16 cellular contexts compared by ENCODE assay signal in the genomic region with DNA sequence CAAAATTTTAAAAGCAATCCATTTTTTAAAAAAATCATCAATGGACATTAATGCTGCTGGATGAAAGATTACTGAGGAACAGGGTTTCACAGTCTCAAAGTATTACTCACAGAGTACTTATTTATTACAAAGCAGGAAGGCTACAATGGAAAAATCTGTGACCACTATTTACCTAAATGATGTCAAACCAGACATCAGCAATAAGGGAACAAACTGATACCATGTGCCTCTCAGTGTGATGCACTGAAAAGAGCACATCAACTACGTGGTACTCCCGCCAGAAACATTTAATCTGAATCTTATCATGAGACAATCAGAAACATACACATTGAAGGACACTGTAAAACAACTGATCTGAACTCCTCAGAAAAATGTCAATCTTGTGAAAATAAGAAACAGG.
A peak's percentile ranks its signal among the peaks of the same experiment; 100 is the strongest.
DNase-seq lines count a peak whose midpoint lies in the region; ATAC-seq, FAIRE-seq and TF ChIP-seq lines count a peak whose summit lies in the region.
"Had no signal": no experiment of that assay in that cellular context is flagged by ENCODE, and none has a peak within 500 bp of the region (broad histone marks: within the 10 kb centered on the region; RNA-seq: fewer than 3 reads in every experiment).

No MANE protein-coding gene starts in this region.

- SMC1A ChIA-PET in GM12878 (lab: Charles Lee; ENCODE audit: uncharacterized antibody, unreplicated experiment): interaction anchor here (0.6 to 1.0 kb wide), 2 partner anchors 43 to 146 kb away, joined by 3 to 4 read pairs; no protein-coding TSS in a partner anchor

- WGBS in GM12878 (ENCODE audit: insufficient coverage, insufficient replicate concordance, low lambda C conversion rate, missing lambda C conversion rate): 95% methylated on average over 2 of the region's 2 CpGs

- H3K4me3 ChIP-seq in GM12878: no peak overlapping the region
- H3K4me3 ChIP-seq in subcutaneous abdominal adipose tissue (ENCODE audit: low read depth in 1 of 5, low read length in 5 of 5): no peak overlapping the region
- H3K4me3 ChIP-seq: K562, skin epidermis, upper lobe of left lung had no signal

- H3K4me1 Mint-ChIP-seq in activated CD4-positive, alpha-beta T cell treated with anti-CD3 and anti-CD28 coated beads for 36 hours: peaks cover 23% of the 10 kb centered on the region

- no peak for TF ChIP-seq POLR2A in GM12878 (IDR thresholded peaks at IDR 0.05; ENCODE audit: low read depth, low read length)

- no peak for TF ChIP-seq RAD21 in GM12878 (IDR thresholded peaks at IDR 0.05; ENCODE audit: insufficient read depth, low read depth, low read length)

- no peak for DNase-seq in activated CD4-positive, alpha-beta T cell treated with anti-CD3 and anti-CD28 coated beads for 36 hours
- DNase-seq in activated CD4-positive, alpha-beta T cell treated with anti-CD3 and anti-CD28 coated beads, Interleukin-2, amount 50 U/mL, for 1 hour: no peak
- DNase-seq in GM12878 (ENCODE audit: low read depth, low spot score) (no peak), islet precursor cell (peak; percentile 9), GM19239 (ENCODE audit: insufficient read length, low spot score) (no peak), 8988T (no peak)
- DNase-seq: left ventricle myocardium superior, NCI-H146, NCI-H524 treated with DMSO at 0.1 percent for 48 hours, SHP77 treated with DMSO at 0.1 percent for 48 hours, upper lobe of left lung had no signal

- no peaks in the 10 kb centered on the region for H3K27me3 Mint-ChIP-seq in activated CD4-positive, alpha-beta T cell treated with anti-CD3 and anti-CD28 coated beads for 36 hours

- intact Hi-C loops in activated CD4-positive, alpha-beta T cell treated with anti-CD3 and anti-CD28 coated beads for 36 hours (cut with DNase I, micrococcal nuclease): no loop called here
- intact Hi-C loops in GM12878 (cut with micrococcal nuclease; ENCODE audit: unreplicated experiment): no loop called here

- POLR2A ChIA-PET in activated CD4-positive, alpha-beta T cell treated with anti-CD3 and anti-CD28 coated beads for 36 hours (lab: Charles Lee): no interaction called here
- POLR2A ChIA-PET in GM12878 (lab: Charles Lee): interaction anchor here (1.5 kb wide), 2 partner anchors 9 to 203 kb away, joined by 3 to 4 read pairs; no protein-coding TSS in a partner anchor

- no peak overlapping the region for H2AFZ ChIP-seq in GM12878 (ENCODE audit: control insufficient read depth, low read depth, low read length)

- no peak overlapping the region for H3K4me2 ChIP-seq in GM12878 (ENCODE audit: control insufficient read depth, insufficient read depth)

- no peaks in the 10 kb centered on the region for H3K9me3 Mint-ChIP-seq in activated CD4-positive, alpha-beta T cell treated with anti-CD3 and anti-CD28 coated beads for 36 hours (ENCODE audit: low read depth)

- no peak overlapping the region for H3K27ac Mint-ChIP-seq in activated CD4-positive, alpha-beta T cell treated with anti-CD3 and anti-CD28 coated beads for 36 hours

- no peak for TF ChIP-seq CTCF in GM12878 (IDR thresholded peaks at IDR 0.05 in 2 of 3, conservative IDR thresholded peaks at IDR 0.05 in 1 of 3; ENCODE audit: control insufficient read depth in 2 of 3, extremely low read depth in 1 of 3, insufficient read depth in 1 of 3, low read depth in 3 of 3, low read length in 3 of 3)

- CTCF ChIA-PET in activated CD4-positive, alpha-beta T cell treated with anti-CD3 and anti-CD28 coated beads for 36 hours (lab: Charles Lee): interaction anchor here (0.6 to 0.7 kb wide), 2 partner anchors 10 to 21 kb away, joined by 3 read pairs; no protein-coding TSS in a partner anchor
- CTCF ChIA-PET in GM12878 (lab: Yijun Ruan, JAX): no interaction called here

- H3K27ac ChIP-seq in GM12878 (ENCODE audit: control insufficient read depth, insufficient read depth) (no peak overlapping the region), subcutaneous abdominal adipose tissue (ENCODE audit: low read depth, low read length) (peak overlapping the region; percentile 8)
- H3K27ac ChIP-seq: upper lobe of left lung had no signal

- no TSS peak for BruUV-seq in GM12878 (replicated peaks; lab: Mats Ljungman, UMichigan)

- H3K4me3 Mint-ChIP-seq in activated CD4-positive, alpha-beta T cell treated with anti-CD3 and anti-CD28 coated beads for 36 hours: no peak overlapping the region

- FAIRE-seq in GM12878 (lab: Jason Lieb, UNC): no peak
- no peak for FAIRE-seq in GM19239 (lab: Jason Lieb, UNC)
- FAIRE-seq: D721Med, K562 had no signal

- no peak for TF ChIP-seq EP300 in GM12878 (IDR thresholded peaks at IDR 0.05; ENCODE audit: borderline replicate concordance in 1 of 2, control insufficient read depth in 1 of 2, low read depth in 2 of 2, low read length in 2 of 2)

- H4K20me1 ChIP-seq in GM12878 (ENCODE audit: control insufficient read depth, insufficient read depth): no peaks in the 10 kb centered on the region

- no peaks in the 10 kb centered on the region for H3K36me3 Mint-ChIP-seq in activated CD4-positive, alpha-beta T cell treated with anti-CD3 and anti-CD28 coated beads for 36 hours (ENCODE audit: low read depth)

- H3K36me3 ChIP-seq in GM12878 (ENCODE audit: control insufficient read depth in 2 of 2, insufficient read depth in 2 of 2, low read length in 1 of 2) (no peaks in the 10 kb centered on the region), subcutaneous abdominal adipose tissue (ENCODE audit: control insufficient read depth in 5 of 5, insufficient read depth in 5 of 5, low read length in 5 of 5) (no peaks in the 10 kb centered on the region)
- H3K36me3 ChIP-seq: upper lobe of left lung had no signal

- peaks cover 16% of the 10 kb centered on the region for H3K79me2 ChIP-seq in GM12878 (ENCODE audit: control insufficient read depth, insufficient read depth, low read length)

- RAD21 ChIA-PET in GM12878 (lab: Charles Lee; ENCODE audit: unreplicated experiment): no interaction called here

- peak; percentile 52 for ATAC-seq in activated CD4-positive, alpha-beta T cell treated with anti-CD3 and anti-CD28 coated beads for 36 hours
- no peak for ATAC-seq in GM12878
- ATAC-seq in HG02840 (IDR thresholded peaks at IDR 0.05; ENCODE audit: low FRiP score, unreplicated experiment): no peak
- ATAC-seq: K562, left ventricle myocardium superior had no signal

- H3K4me1 ChIP-seq in GM12878 (ENCODE audit: control insufficient read depth, insufficient read depth, low read length) (peaks cover 33% of the 10 kb centered on the region), subcutaneous abdominal adipose tissue (ENCODE audit: control insufficient read depth in 5 of 5, insufficient read depth in 5 of 5, low read length in 5 of 5) (peaks cover 6 to 43% (median 30%) of the 10 kb centered on the region in 5 donors)

- H3K9ac ChIP-seq in GM12878 (ENCODE audit: control insufficient read depth, insufficient read depth, low read length): no peak overlapping the region
- H3K9ac ChIP-seq in subcutaneous abdominal adipose tissue (ENCODE audit: low read length in 5 of 5): no peak overlapping the region

- H3K27me3 ChIP-seq in GM12878 (replicated peaks in 1 of 2; ENCODE audit: control insufficient read depth in 2 of 2, insufficient read depth in 2 of 2, low read length in 1 of 2): no peaks in the 10 kb centered on the region
- H3K27me3 ChIP-seq in subcutaneous abdominal adipose tissue (ENCODE audit: control insufficient read depth in 5 of 5, insufficient read depth in 4 of 5, low read length in 5 of 5): no peaks in the 10 kb centered on the region
- H3K27me3 ChIP-seq: upper lobe of left lung had no signal

- in situ Hi-C loops in GM12878 (cut with MboI): no loop called here

- no peaks in the 10 kb centered on the region for H3K9me3 ChIP-seq in GM12878 (replicated peaks; ENCODE audit: control insufficient read depth, insufficient read depth, low read length)
- H3K9me3 ChIP-seq in subcutaneous abdominal adipose tissue (ENCODE audit: control insufficient read depth in 5 of 5, low read length in 5 of 5): no peaks in the 10 kb centered on the region
- H3K9me3 ChIP-seq: upper lobe of left lung had no signal

TF ChIP-seq in GM12878, 131 proteins besides CTCF, POLR2A, EP300 and RAD21:
- TF ChIP-seq SUZ12 (IDR thresholded peaks at IDR 0.05; ENCODE audit: unreplicated experiment) (no peak), CREB1 (IDR thresholded peaks at IDR 0.05; ENCODE audit: low read depth) (0 out of 2 replicates have a peak, but pooled peaks have one; percentile 15)
TF ChIP-seq in GM12878: peak in this region for 1.
